In the genomic region with DNA sequence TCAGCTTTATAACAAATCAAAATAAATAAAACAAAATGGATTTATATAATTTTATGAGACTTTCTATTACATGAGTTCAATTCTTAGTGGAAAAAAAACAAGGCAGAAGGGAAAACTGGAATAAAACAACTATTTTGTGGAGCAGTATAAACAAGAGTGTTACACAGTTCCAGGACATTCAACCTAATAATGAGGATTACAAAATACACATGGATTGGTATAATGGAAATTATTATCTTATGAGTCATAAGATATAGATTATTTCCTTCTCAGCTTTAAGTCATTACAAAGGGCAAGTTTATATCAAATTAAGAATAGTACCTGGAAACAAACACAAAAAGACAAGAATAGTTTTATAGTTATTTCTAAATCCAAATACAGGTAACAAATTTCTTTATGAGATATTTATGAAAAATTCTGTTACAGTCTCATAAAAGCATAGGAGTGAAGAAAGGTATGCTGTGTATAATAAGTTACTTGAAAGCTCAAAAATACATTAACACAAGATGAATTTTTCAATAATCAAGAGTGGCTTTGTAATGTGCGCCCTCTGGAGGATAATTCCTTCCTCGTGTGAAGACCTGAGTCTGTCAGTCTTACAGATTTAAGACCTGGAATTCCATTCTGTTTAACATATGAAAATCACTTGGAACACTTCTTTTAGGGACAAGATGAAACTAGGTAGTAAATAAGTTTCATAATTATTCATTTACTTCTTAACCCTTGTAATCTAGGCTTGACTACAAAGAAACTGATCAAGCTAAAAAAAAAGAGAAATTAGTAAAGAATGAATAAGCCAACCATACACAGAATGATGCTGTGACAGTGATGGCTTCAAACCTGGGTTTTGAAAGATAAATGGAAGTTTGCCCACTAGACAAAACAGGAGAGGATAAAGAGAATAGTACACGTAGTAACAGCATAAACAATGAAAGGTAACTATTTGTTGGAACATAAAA, we compare ENCODE assay signal across 1 cellular context.
TF ChIP-seq lines count a peak whose summit lies in the region.

No MANE protein-coding gene starts in this region.

TF ChIP-seq in IMR-90, 13 proteins besides CTCF, POLR2A, EP300 and RAD21:
- TF ChIP-seq SMC3 (IDR thresholded peaks at IDR 0.05; ENCODE audit: low read depth, low read length) (peak; percentile 73), RFX5 (IDR thresholded peaks at IDR 0.05; ENCODE audit: low read depth, low read length) (no peak), RCOR1 (IDR thresholded peaks at IDR 0.05; ENCODE audit: insufficient replicate concordance, low read length) (no peak), CEBPB (IDR thresholded peaks at IDR 0.05; ENCODE audit: low read depth, low read length) (no peak), ELK1 (IDR thresholded peaks at IDR 0.05; ENCODE audit: borderline replicate concordance, low read depth, low read length) (no peak), FOS (IDR thresholded peaks at IDR 0.05; ENCODE audit: low read depth, low read length) (no peak)
TF ChIP-seq in IMR-90: peak in this region for 1.
